1 cellular context compared by ENCODE assay signal in the genomic region with DNA sequence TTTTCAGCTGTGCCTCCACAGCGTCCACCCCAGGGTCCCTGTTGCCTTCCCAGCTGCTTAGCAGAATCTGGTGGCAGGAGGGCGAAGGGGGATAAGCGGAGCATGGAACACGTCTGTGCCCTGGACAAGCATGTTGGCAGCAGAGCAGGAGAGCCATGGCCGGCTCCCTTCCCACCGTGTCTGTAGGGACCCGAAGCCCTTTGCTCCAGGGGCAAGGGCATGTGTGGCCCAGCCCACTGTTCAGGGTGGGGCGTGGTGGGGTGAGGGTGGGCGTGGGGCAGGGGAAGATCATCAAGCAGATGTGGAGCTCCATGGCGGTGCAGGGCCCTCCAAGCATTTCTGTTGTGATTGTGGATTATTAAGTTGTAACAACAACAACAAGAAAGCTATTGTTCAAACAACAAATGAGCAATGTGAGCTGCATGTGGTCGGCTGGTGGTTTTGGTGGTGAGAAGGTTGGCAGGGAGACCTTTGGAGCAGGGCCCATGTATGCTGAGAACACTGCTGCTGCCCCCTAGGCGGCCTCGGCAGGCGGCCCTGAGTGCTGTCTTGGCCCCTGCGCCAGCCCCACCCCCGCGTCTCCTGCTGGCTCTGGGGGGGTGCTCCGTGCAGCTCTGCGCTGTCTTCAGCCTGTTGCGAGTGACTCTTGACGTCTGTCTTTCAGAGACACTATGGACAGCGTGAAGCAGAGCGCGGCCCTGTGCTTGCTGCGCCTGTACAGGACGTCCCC.
TF ChIP-seq lines count a peak whose summit lies in the region.

No MANE protein-coding gene starts in this region.

TF ChIP-seq in HepG2, 621 proteins besides CTCF, POLR2A, EP300 and RAD21:
- TF ChIP-seq ZFP36 (IDR thresholded peaks at IDR 0.05; ENCODE audit: borderline replicate concordance, low read depth, low read length, partially characterized antibody) (no peak), ZFP90 (CRISPR knock-in tag; IDR thresholded peaks at IDR 0.05; ENCODE audit: borderline replicate concordance) (no peak), NR2F2 (IDR thresholded peaks at IDR 0.05; ENCODE audit: borderline replicate concordance, low read depth) (no peak), AGO2 (optimal IDR thresholded peaks at IDR 0.05; ENCODE audit: low read depth, low read length) (peak; percentile 16)
- TF ChIP-seq, protein P1, sequence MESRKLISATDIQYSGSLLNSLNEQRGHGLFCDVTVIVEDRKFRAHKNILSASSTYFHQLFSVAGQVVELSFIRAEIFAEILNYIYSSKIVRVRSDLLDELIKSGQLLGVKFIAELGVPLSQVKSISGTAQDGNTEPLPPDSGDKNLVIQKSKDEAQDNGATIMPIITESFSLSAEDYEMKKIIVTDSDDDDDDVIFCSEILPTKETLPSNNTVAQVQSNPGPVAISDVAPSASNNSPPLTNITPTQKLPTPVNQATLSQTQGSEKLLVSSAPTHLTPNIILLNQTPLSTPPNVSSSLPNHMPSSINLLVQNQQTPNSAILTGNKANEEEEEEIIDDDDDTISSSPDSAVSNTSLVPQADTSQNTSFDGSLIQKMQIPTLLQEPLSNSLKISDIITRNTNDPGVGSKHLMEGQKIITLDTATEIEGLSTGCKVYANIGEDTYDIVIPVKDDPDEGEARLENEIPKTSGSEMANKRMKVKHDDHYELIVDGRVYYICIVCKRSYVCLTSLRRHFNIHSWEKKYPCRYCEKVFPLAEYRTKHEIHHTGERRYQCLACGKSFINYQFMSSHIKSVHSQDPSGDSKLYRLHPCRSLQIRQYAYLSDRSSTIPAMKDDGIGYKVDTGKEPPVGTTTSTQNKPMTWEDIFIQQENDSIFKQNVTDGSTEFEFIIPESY (CRISPR knock-in tag; IDR thresholded peaks at IDR 0.05): peak; percentile 70; the same call in 1 of the 2 replicates
